Comparison of ENCODE assay signal across 22 cellular contexts in genomic region chr16:2244301-2244700, GRCh38. TPM values are rescaled to one million over a fixed set of nuclear protein-coding genes. Genes with fewer than 3 reads are reported as not detected.
DNase-seq lines count a peak whose midpoint lies in the region; ATAC-seq, FAIRE-seq and TF ChIP-seq lines count a peak whose summit lies in the region.
"Had no signal": no experiment of that assay in that cellular context is flagged by ENCODE, and none has a peak within 500 bp of the region (broad histone marks: within the 10 kb centered on the region; RNA-seq: fewer than 3 reads in every experiment).

No MANE protein-coding gene starts in this region.

- H3K4me1 Mint-ChIP-seq in WTC11: no peaks in the 10 kb centered on the region
- H3K4me1 Mint-ChIP-seq: immature natural killer cell had no signal

- ATAC-seq in WTC11 (peak; percentile 46), HepG2 (peak; percentile 20), GM18502 (IDR thresholded peaks at IDR 0.05; ENCODE audit: poor library complexity, unreplicated experiment) (no peak)
- ATAC-seq: T-helper 17 cell had no signal

- H3K27me3 ChIP-seq in H7 (ENCODE audit: control insufficient read depth, insufficient read depth, low read length) (no peaks in the 10 kb centered on the region), HepG2 (ENCODE audit: control insufficient read depth in 1 of 2, insufficient read depth in 2 of 2, low read length in 2 of 2) (no peaks in the 10 kb centered on the region)
- H3K27me3 ChIP-seq: BLaER1, heart left ventricle, right lobe of liver, SJCRH30 had no signal

- no peak overlapping the region for H3K4me2 ChIP-seq in HepG2 (ENCODE audit: low read depth, low read length)
- H3K4me2 ChIP-seq: BLaER1 had no signal

- TF ChIP-seq RAD21 in HepG2 (CRISPR knock-in tag; IDR thresholded peaks at IDR 0.05): no peak

- H3K9me3 Mint-ChIP-seq in WTC11: no peaks in the 10 kb centered on the region

- H3K27ac Mint-ChIP-seq in WTC11: no peak overlapping the region
- H3K27ac Mint-ChIP-seq: immature natural killer cell, T-helper 17 cell had no signal

- H3K4me1 ChIP-seq in HepG2 (ENCODE audit: insufficient read depth, low read length): peaks cover 7% of the 10 kb centered on the region; the same call in 1 of the 2 replicates
- H3K4me1 ChIP-seq: heart left ventricle, SJCRH30 had no signal

- DNase-seq in NCI-H1092 treated with DMSO at 0.1 percent for 48 hours (lab: John Stamatoyannopoulos, UW) (peak; percentile 7), NCI-H1092 (lab: John Stamatoyannopoulos, UW) (no peak), H7 (peak; percentile 86), WTC11 (ENCODE audit: low spot score) (peak; percentile 56), HepG2 (ENCODE audit: low spot score) (no peak), G401 (ENCODE audit: low spot score) (no peak), retina (no peak)
- DNase-seq: activated effector memory CD4-positive, alpha-beta T cell treated with anti-CD3 and anti-CD28 coated beads, Interleukin-2, amount 50 U/mL, for 16 hours; HCEC 1CT; immature natural killer cell; NCI-H1417 treated with DMSO at 0.1 percent for 48 hours; NCI-H2171; NCI-H748 treated with DMSO at 0.1 percent for 48 hours; SJCRH30; T-helper 17 cell had no signal

- CTCF ChIA-PET in WTC11 (lab: Charles Lee) (interaction anchor here (1.5 kb wide), 1 partner anchor 257 kb away, joined by 6 read pairs; no protein-coding TSS in a partner anchor), HepG2 (lab: Yijun Ruan, JAX; ENCODE audit: low intra/inter-chr PET ratio, low total read pairs) (no interaction called here)

- no peak overlapping the region for H3K4me3 ChIP-seq in H7 (ENCODE audit: insufficient read depth, low read depth, low read length)
- no peak overlapping the region for H3K4me3 ChIP-seq in HepG2 (replicated peaks in 1 of 3; ENCODE audit: insufficient read depth in 1 of 3, low read depth in 2 of 3, low read length in 3 of 3)
- H3K4me3 ChIP-seq: BLaER1, heart left ventricle, lung, right lobe of liver, SJCRH30 had no signal

- intact Hi-C loops in HepG2 (cut with micrococcal nuclease; ENCODE audit: unreplicated experiment): no loop called here

- POLR2A ChIA-PET in WTC11 (lab: Charles Lee): no interaction called here
- POLR2A ChIA-PET in HepG2 (lab: Yijun Ruan, JAX): no interaction called here

- no peak overlapping the region for H3K27ac ChIP-seq in HepG2 (ENCODE audit: extremely low read length, insufficient read depth, low read length)
- H3K27ac ChIP-seq: BLaER1, heart left ventricle, right lobe of liver, SJCRH30 had no signal

- H3K9me3 ChIP-seq in HepG2 (ENCODE audit: low read length): no peaks in the 10 kb centered on the region
- H3K9me3 ChIP-seq: BLaER1, heart left ventricle, right lobe of liver, SJCRH30 had no signal

- TF ChIP-seq CTCF in WTC11 (IDR thresholded peaks at IDR 0.05) (no peak), HepG2 (CRISPR knock-in tag; IDR thresholded peaks at IDR 0.05) (no peak)

- H3K9ac ChIP-seq in HepG2 (ENCODE audit: insufficient read depth, low read depth, low read length): no peak overlapping the region
- H3K9ac ChIP-seq: BLaER1 had no signal

- no peak for TF ChIP-seq POLR2A in HepG2 (IDR thresholded peaks at IDR 0.05; ENCODE audit: insufficient read depth in 1 of 2, low read depth in 2 of 2, low read length in 2 of 2)

- WGBS in HepG2 (ENCODE audit: low lambda C conversion rate): 97% methylated on average over 12 of the region's 17 CpGs

- in situ Hi-C loops in HepG2 (cut with HindIII; ENCODE audit: extremely low pct_ligation_motif_present, low pct_unique_long_range_greater_than_20kb): no loop called here
- in situ Hi-C loops in G401 (cut with HindIII; ENCODE audit: low sequenced_read_pairs): no loop called here

- H3K36me3 ChIP-seq in H7 (replicated peaks; ENCODE audit: control insufficient read depth, insufficient read depth, low read length) (peaks cover 11% of the 10 kb centered on the region), HepG2 (replicated peaks in 1 of 2; ENCODE audit: control insufficient read depth in 1 of 2, insufficient read depth in 2 of 2, low read length in 2 of 2) (peaks cover 25 to 47% of the 10 kb centered on the region in 2 experiments; a peak in 4 of 5 replicates)

- FAIRE-seq in HepG2 (lab: Jason Lieb, UNC): no peak
- FAIRE-seq: A204.1, GM12891 had no signal

- TF ChIP-seq EP300 in HepG2 (IDR thresholded peaks at IDR 0.05; ENCODE audit: low read depth in 2 of 2, low read length in 2 of 2) (no peak), HepG2 (CRISPR knock-in tag; IDR thresholded peaks at IDR 0.05; ENCODE audit: borderline replicate concordance) (no peak)

- H3K27me3 Mint-ChIP-seq in WTC11 (ENCODE audit: low read depth): no peaks in the 10 kb centered on the region; the same call in 1 of the 2 replicates
- H3K27me3 Mint-ChIP-seq: T-helper 17 cell had no signal

- H3K4me3 Mint-ChIP-seq in WTC11: no peak overlapping the region
- H3K4me3 Mint-ChIP-seq: immature natural killer cell, T-helper 17 cell had no signal

- peaks cover 33% of the 10 kb centered on the region for H3K36me3 Mint-ChIP-seq in WTC11

- H4K20me1 ChIP-seq in HepG2 (ENCODE audit: insufficient read depth, low read length): no peaks in the 10 kb centered on the region

- peaks cover 9% of the 10 kb centered on the region for H3K79me2 ChIP-seq in HepG2 (ENCODE audit: insufficient read depth, low read length)

- H2AFZ ChIP-seq in HepG2 (ENCODE audit: low read length): no peak overlapping the region

- BruUV-seq in HepG2 (replicated peaks; lab: Mats Ljungman, UMichigan): no TSS peak

RNA-seq across cellular contexts. Expression of gene ECI1, which starts 7.1 kb away (rescaled TPM):
- 115 and 122 TPM in 2 replicates for total RNA-seq in H7 (2014; rRNA removed; shearing (Covaris generic))
- 100 to 110 TPM (median 106 TPM) in 3 replicates for total RNA-seq in WTC11 (2021)
- total RNA-seq in HepG2 (2016; rRNA removed; fragmentation: Illumina TruSeq; extraction: Trizol): 73.8 and 82.0 TPM in 2 replicates
- 44.2 and 54.8 TPM in 2 replicates for total RNA-seq in HepG2 (2016; cell fraction: cytosol; rRNA removed; fragmentation: Illumina TruSeq; extraction: Trizol; ENCODE audit: low read depth)
- total RNA-seq in HepG2 (2016; cell fraction: insoluble cytoplasmic fraction; rRNA removed; fragmentation: Illumina TruSeq; extraction: Trizol): 75.0 and 87.4 TPM in 2 replicates
- total RNA-seq in HepG2 (2016; cell fraction: membrane; rRNA removed; fragmentation: Illumina TruSeq; extraction: Trizol): 72.9 and 79.9 TPM in 2 replicates
- total RNA-seq in HepG2 (2016; cell fraction: nucleus; rRNA removed; fragmentation: Illumina TruSeq; extraction: Trizol): 36.0 and 44.8 TPM in 2 replicates
- polyA plus RNA-seq in HepG2 (2011; rRNA removed): 102 and 117 TPM in 2 replicates
- polyA plus RNA-seq in HepG2 (2011; cell fraction: cytosol; rRNA removed): 92.8 and 162 TPM in 2 replicates
- polyA plus RNA-seq in HepG2 (2011; cell fraction: nucleus; rRNA removed): 91.6 and 93.8 TPM in 2 replicates
- polyA plus RNA-seq in HepG2 (2012): 64.9 and 71.4 TPM in 2 replicates
- polyA plus RNA-seq in HepG2 (2016; cell fraction: cytosol; fragmentation: Illumina TruSeq; extraction: Trizol; ENCODE audit: low read depth): 65.1 and 77.0 TPM in 2 replicates
- polyA plus RNA-seq in HepG2 (2016; cell fraction: insoluble cytoplasmic fraction; fragmentation: Illumina TruSeq; extraction: Trizol; ENCODE audit: low read depth): 81.7 and 86.2 TPM in 2 replicates
- polyA plus RNA-seq in HepG2 (2016; cell fraction: membrane; fragmentation: Illumina TruSeq; extraction: Trizol; ENCODE audit: low read depth): 77.8 and 83.0 TPM in 2 replicates
- polyA plus RNA-seq in HepG2 (2016; cell fraction: nucleus; fragmentation: Illumina TruSeq; extraction: Trizol; ENCODE audit: insufficient read depth, low read depth): 91.3 and 94.3 TPM in 2 replicates
- polyA minus RNA-seq in HepG2 (2011; rRNA and poly(A)+ RNA removed; ENCODE audit: low replicate concordance): 56.0 and 57.4 TPM in 2 replicates
- 29.4 and 32.4 TPM in 2 replicates for polyA minus RNA-seq in HepG2 (2011; cell fraction: cytosol; rRNA and poly(A)+ RNA removed)
- 20.0 and 23.1 TPM in 2 replicates for polyA minus RNA-seq in HepG2 (2011; cell fraction: nucleus; rRNA and poly(A)+ RNA removed)
- 52.9 and 71.9 TPM in 2 replicates for total RNA-seq in G401 (2014; rRNA removed; shearing (Covaris generic))

RNA-seq across cellular contexts. Expression of gene DNASE1L2, which starts 8.1 kb away (rescaled TPM):
- 0.48 and 0.69 TPM in 2 replicates for total RNA-seq in H7 (2014; rRNA removed; shearing (Covaris generic))
- total RNA-seq in WTC11 (2021) (0.66 to 1.1 TPM (median 1.0 TPM) in 3 replicates), HepG2 (2016; rRNA removed; fragmentation: Illumina TruSeq; extraction: Trizol) (0.11 and 0.44 TPM in 2 replicates)
- total RNA-seq in HepG2 (2016; cell fraction: cytosol; rRNA removed; fragmentation: Illumina TruSeq; extraction: Trizol; ENCODE audit: low read depth): 0.18 and 0.30 TPM in 2 replicates
- total RNA-seq in HepG2 (2016; cell fraction: insoluble cytoplasmic fraction; rRNA removed; fragmentation: Illumina TruSeq; extraction: Trizol): 0.45 TPM in 1 of 2 replicates, not detected in the other
- total RNA-seq in HepG2 (2016; cell fraction: membrane; rRNA removed; fragmentation: Illumina TruSeq; extraction: Trizol): 0.09 and 0.24 TPM in 2 replicates
- 0.65 and 0.85 TPM in 2 replicates for total RNA-seq in HepG2 (2016; cell fraction: nucleus; rRNA removed; fragmentation: Illumina TruSeq; extraction: Trizol)
- polyA plus RNA-seq in HepG2 (2011; rRNA removed): 0.50 and 1.2 TPM in 2 replicates
- polyA plus RNA-seq in HepG2 (2011; cell fraction: cytosol; rRNA removed): 0.12 and 0.42 TPM in 2 replicates
- polyA plus RNA-seq in HepG2 (2011; cell fraction: nucleus; rRNA removed): 11.0 and 14.4 TPM in 2 replicates
- polyA plus RNA-seq in HepG2 (2012): 0.50 and 0.95 TPM in 2 replicates
- 0.25 and 0.43 TPM in 2 replicates for polyA plus RNA-seq in HepG2 (2016; cell fraction: cytosol; fragmentation: Illumina TruSeq; extraction: Trizol; ENCODE audit: low read depth)
- not detected in 2 replicates for polyA plus RNA-seq in HepG2 (2016; cell fraction: insoluble cytoplasmic fraction; fragmentation: Illumina TruSeq; extraction: Trizol; ENCODE audit: low read depth)
- 0.29 and 0.42 TPM in 2 replicates for polyA plus RNA-seq in HepG2 (2016; cell fraction: membrane; fragmentation: Illumina TruSeq; extraction: Trizol; ENCODE audit: low read depth)
- polyA plus RNA-seq in HepG2 (2016; cell fraction: nucleus; fragmentation: Illumina TruSeq; extraction: Trizol; ENCODE audit: insufficient read depth, low read depth): 1.3 and 2.4 TPM in 2 replicates
- polyA minus RNA-seq in HepG2 (2011; rRNA and poly(A)+ RNA removed; ENCODE audit: low replicate concordance): 0.52 and 1.6 TPM in 2 replicates
- polyA minus RNA-seq in HepG2 (2011; cell fraction: cytosol; rRNA and poly(A)+ RNA removed): not detected in 2 replicates
- 1.4 and 2.4 TPM in 2 replicates for polyA minus RNA-seq in HepG2 (2011; cell fraction: nucleus; rRNA and poly(A)+ RNA removed)
- total RNA-seq in G401 (2014; rRNA removed; shearing (Covaris generic)): 0.20 and 0.62 TPM in 2 replicates
- polyA plus RNA-seq: immature natural killer cell had no signal

RNA-seq across cellular contexts. Expression of gene E4F1, which starts 20.9 kb away (rescaled TPM):
- total RNA-seq in H7 (2014; rRNA removed; shearing (Covaris generic)): 33.4 and 36.8 TPM in 2 replicates
- total RNA-seq in WTC11 (2021) (27.2 to 34.4 TPM (median 27.8 TPM) in 3 replicates), HepG2 (2016; rRNA removed; fragmentation: Illumina TruSeq; extraction: Trizol) (10.3 and 19.5 TPM in 2 replicates)
- 6.9 and 8.8 TPM in 2 replicates for total RNA-seq in HepG2 (2016; cell fraction: cytosol; rRNA removed; fragmentation: Illumina TruSeq; extraction: Trizol; ENCODE audit: low read depth)
- total RNA-seq in HepG2 (2016; cell fraction: insoluble cytoplasmic fraction; rRNA removed; fragmentation: Illumina TruSeq; extraction: Trizol): 8.9 and 20.8 TPM in 2 replicates
- total RNA-seq in HepG2 (2016; cell fraction: membrane; rRNA removed; fragmentation: Illumina TruSeq; extraction: Trizol): 6.0 TPM in 2 replicates
- 24.2 and 28.6 TPM in 2 replicates for total RNA-seq in HepG2 (2016; cell fraction: nucleus; rRNA removed; fragmentation: Illumina TruSeq; extraction: Trizol)
- 13.8 and 17.2 TPM in 2 replicates for polyA plus RNA-seq in HepG2 (2011; rRNA removed)
- polyA plus RNA-seq in HepG2 (2011; cell fraction: cytosol; rRNA removed): 6.1 and 10.8 TPM in 2 replicates
- polyA plus RNA-seq in HepG2 (2011; cell fraction: nucleus; rRNA removed): 151 and 202 TPM in 2 replicates
- polyA plus RNA-seq in HepG2 (2012): 6.8 and 6.9 TPM in 2 replicates
- 3.5 and 3.6 TPM in 2 replicates for polyA plus RNA-seq in HepG2 (2016; cell fraction: cytosol; fragmentation: Illumina TruSeq; extraction: Trizol; ENCODE audit: low read depth)
- polyA plus RNA-seq in HepG2 (2016; cell fraction: insoluble cytoplasmic fraction; fragmentation: Illumina TruSeq; extraction: Trizol; ENCODE audit: low read depth): 8.4 and 9.9 TPM in 2 replicates
- 4.8 and 5.0 TPM in 2 replicates for polyA plus RNA-seq in HepG2 (2016; cell fraction: membrane; fragmentation: Illumina TruSeq; extraction: Trizol; ENCODE audit: low read depth)
- polyA plus RNA-seq in HepG2 (2016; cell fraction: nucleus; fragmentation: Illumina TruSeq; extraction: Trizol; ENCODE audit: insufficient read depth, low read depth): 55.1 and 57.6 TPM in 2 replicates
- 14.4 and 15.9 TPM in 2 replicates for polyA minus RNA-seq in HepG2 (2011; rRNA and poly(A)+ RNA removed; ENCODE audit: low replicate concordance)
- 6.6 and 9.1 TPM in 2 replicates for polyA minus RNA-seq in HepG2 (2011; cell fraction: cytosol; rRNA and poly(A)+ RNA removed)
- polyA minus RNA-seq in HepG2 (2011; cell fraction: nucleus; rRNA and poly(A)+ RNA removed): 18.3 and 20.5 TPM in 2 replicates
- 40.4 and 59.4 TPM in 2 replicates for total RNA-seq in G401 (2014; rRNA removed; shearing (Covaris generic))

RNA-seq across cellular contexts. Expression of gene RNPS1, which starts 23.6 kb away (rescaled TPM):
- 282 and 306 TPM in 2 replicates for total RNA-seq in H7 (2014; rRNA removed; shearing (Covaris generic))
- total RNA-seq in WTC11 (2021): 331 to 333 TPM (median 333 TPM) in 3 replicates
- 126 and 127 TPM in 2 replicates for total RNA-seq in HepG2 (2016; rRNA removed; fragmentation: Illumina TruSeq; extraction: Trizol)
- 107 and 119 TPM in 2 replicates for total RNA-seq in HepG2 (2016; cell fraction: cytosol; rRNA removed; fragmentation: Illumina TruSeq; extraction: Trizol; ENCODE audit: low read depth)
- 112 and 126 TPM in 2 replicates for total RNA-seq in HepG2 (2016; cell fraction: insoluble cytoplasmic fraction; rRNA removed; fragmentation: Illumina TruSeq; extraction: Trizol)
- total RNA-seq in HepG2 (2016; cell fraction: membrane; rRNA removed; fragmentation: Illumina TruSeq; extraction: Trizol): 166 and 205 TPM in 2 replicates
- total RNA-seq in HepG2 (2016; cell fraction: nucleus; rRNA removed; fragmentation: Illumina TruSeq; extraction: Trizol): 68.5 and 74.4 TPM in 2 replicates
- 124 and 133 TPM in 2 replicates for polyA plus RNA-seq in HepG2 (2011; rRNA removed)
- 158 and 199 TPM in 2 replicates for polyA plus RNA-seq in HepG2 (2011; cell fraction: cytosol; rRNA removed)
- 131 and 132 TPM in 2 replicates for polyA plus RNA-seq in HepG2 (2011; cell fraction: nucleus; rRNA removed)
- 112 and 128 TPM in 2 replicates for polyA plus RNA-seq in HepG2 (2012)
- polyA plus RNA-seq in HepG2 (2016; cell fraction: cytosol; fragmentation: Illumina TruSeq; extraction: Trizol; ENCODE audit: low read depth): 93.4 and 128 TPM in 2 replicates
- polyA plus RNA-seq in HepG2 (2016; cell fraction: insoluble cytoplasmic fraction; fragmentation: Illumina TruSeq; extraction: Trizol; ENCODE audit: low read depth): 156 and 204 TPM in 2 replicates
- 175 and 195 TPM in 2 replicates for polyA plus RNA-seq in HepG2 (2016; cell fraction: membrane; fragmentation: Illumina TruSeq; extraction: Trizol; ENCODE audit: low read depth)
- polyA plus RNA-seq in HepG2 (2016; cell fraction: nucleus; fragmentation: Illumina TruSeq; extraction: Trizol; ENCODE audit: insufficient read depth, low read depth): 161 and 166 TPM in 2 replicates
- 166 and 194 TPM in 2 replicates for polyA minus RNA-seq in HepG2 (2011; rRNA and poly(A)+ RNA removed; ENCODE audit: low replicate concordance)
- polyA minus RNA-seq in HepG2 (2011; cell fraction: cytosol; rRNA and poly(A)+ RNA removed): 58.7 and 73.6 TPM in 2 replicates
- polyA minus RNA-seq in HepG2 (2011; cell fraction: nucleus; rRNA and poly(A)+ RNA removed): 82.8 and 98.0 TPM in 2 replicates
- total RNA-seq in G401 (2014; rRNA removed; shearing (Covaris generic)): 145 and 179 TPM in 2 replicates

RNA-seq across cellular contexts. Expression of gene PGP, which starts 29.7 kb away (rescaled TPM):
- 42.5 and 57.4 TPM in 2 replicates for total RNA-seq in H7 (2014; rRNA removed; shearing (Covaris generic))
- total RNA-seq in WTC11 (2021): 38.4 to 40.1 TPM (median 39.5 TPM) in 3 replicates
- total RNA-seq in HepG2 (2016; rRNA removed; fragmentation: Illumina TruSeq; extraction: Trizol): 15.6 and 18.3 TPM in 2 replicates
- 17.4 and 22.1 TPM in 2 replicates for total RNA-seq in HepG2 (2016; cell fraction: cytosol; rRNA removed; fragmentation: Illumina TruSeq; extraction: Trizol; ENCODE audit: low read depth)
- total RNA-seq in HepG2 (2016; cell fraction: insoluble cytoplasmic fraction; rRNA removed; fragmentation: Illumina TruSeq; extraction: Trizol): 14.6 and 17.3 TPM in 2 replicates
- total RNA-seq in HepG2 (2016; cell fraction: membrane; rRNA removed; fragmentation: Illumina TruSeq; extraction: Trizol): 19.3 and 24.3 TPM in 2 replicates
- total RNA-seq in HepG2 (2016; cell fraction: nucleus; rRNA removed; fragmentation: Illumina TruSeq; extraction: Trizol): 13.5 and 16.4 TPM in 2 replicates
- polyA plus RNA-seq in HepG2 (2011; rRNA removed): 7.3 and 8.4 TPM in 2 replicates
- polyA plus RNA-seq in HepG2 (2011; cell fraction: cytosol; rRNA removed): 4.2 and 9.0 TPM in 2 replicates
- polyA plus RNA-seq in HepG2 (2011; cell fraction: nucleus; rRNA removed): 26.9 and 29.4 TPM in 2 replicates
- 5.8 and 6.7 TPM in 2 replicates for polyA plus RNA-seq in HepG2 (2012)
- 28.2 and 33.1 TPM in 2 replicates for polyA plus RNA-seq in HepG2 (2016; cell fraction: cytosol; fragmentation: Illumina TruSeq; extraction: Trizol; ENCODE audit: low read depth)
- polyA plus RNA-seq in HepG2 (2016; cell fraction: insoluble cytoplasmic fraction; fragmentation: Illumina TruSeq; extraction: Trizol; ENCODE audit: low read depth): 21.0 and 21.9 TPM in 2 replicates
- 24.1 and 25.1 TPM in 2 replicates for polyA plus RNA-seq in HepG2 (2016; cell fraction: membrane; fragmentation: Illumina TruSeq; extraction: Trizol; ENCODE audit: low read depth)
- 37.7 and 42.5 TPM in 2 replicates for polyA plus RNA-seq in HepG2 (2016; cell fraction: nucleus; fragmentation: Illumina TruSeq; extraction: Trizol; ENCODE audit: insufficient read depth, low read depth)
- 7.8 and 25.3 TPM in 2 replicates for polyA minus RNA-seq in HepG2 (2011; rRNA and poly(A)+ RNA removed; ENCODE audit: low replicate concordance)
- polyA minus RNA-seq in HepG2 (2011; cell fraction: cytosol; rRNA and poly(A)+ RNA removed): 3.1 and 4.7 TPM in 2 replicates
- 6.1 and 8.8 TPM in 2 replicates for polyA minus RNA-seq in HepG2 (2011; cell fraction: nucleus; rRNA and poly(A)+ RNA removed)
- 47.8 and 70.9 TPM in 2 replicates for total RNA-seq in G401 (2014; rRNA removed; shearing (Covaris generic))

Comparison
In these comparisons a context has a peak if more than half of its experiments do, and no peak if none do; other contexts are left out.
1. DNase-seq: peak in NCI-H1092 treated with DMSO at 0.1 percent for 48 hours (single experiment), H7 (single experiment) and WTC11 (single experiment); none in NCI-H1092 (single experiment), HepG2 (single experiment), G401 (single experiment) and retina (single experiment).